ENCODE assay signal across 23 cellular contexts in the genomic region with DNA sequence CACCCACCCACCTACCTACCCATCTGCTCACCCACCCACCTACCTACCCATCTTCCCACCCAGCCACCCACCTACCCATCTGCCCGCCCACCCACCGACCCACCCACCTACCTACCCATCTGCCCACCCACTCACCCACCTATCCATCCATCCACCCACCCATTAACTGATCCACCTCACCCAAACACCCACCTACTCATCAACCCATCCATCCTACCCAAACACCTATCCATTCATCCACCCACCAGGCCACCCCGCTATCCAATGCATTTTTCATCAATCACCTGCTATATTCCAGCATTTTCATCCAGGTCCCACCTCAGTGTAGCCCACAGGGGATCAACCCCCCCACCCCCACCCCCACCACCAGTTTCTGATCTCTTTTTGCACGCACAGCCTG.
DNase-seq lines count a peak whose midpoint lies in the region; ATAC-seq and TF ChIP-seq lines count a peak whose summit lies in the region.
"Had no signal": no experiment of that assay in that cellular context is flagged by ENCODE, and none has a peak within 500 bp of the region (broad histone marks: within the 10 kb centered on the region; RNA-seq: fewer than 3 reads in every experiment).

No MANE protein-coding gene starts in this region.

- H3K4me2 ChIP-seq in mammary epithelial cell (ENCODE audit: insufficient read depth, low read depth, low read length), result no peak overlapping the region
- H3K4me2 ChIP-seq: A549 had no signal

- no peak overlapping the region for H3K27ac Mint-ChIP-seq in stimulated activated naive B cell treated with anti-CD40 and anti-IgM and Interleukin-4, amounts not matched to agents 10 μg/mL and 1 μg/mL and 100 μg/mL, for 72 hours
- H3K27ac Mint-ChIP-seq: CD4-positive, alpha-beta T cell had no signal

- ATAC-seq in RWPE2 (ENCODE audit: low read depth) (no peak), sciatic nerve (no peak), upper lobe of right lung (no peak), HG02642 (IDR thresholded peaks at IDR 0.05; ENCODE audit: poor library complexity, unreplicated experiment) (no peak), left colon (no peak)
- no peak for ATAC-seq in stimulated activated naive B cell treated with anti-CD40 and anti-IgM and Interleukin-4, amounts not matched to agents 10 μg/mL and 1 μg/mL and 100 μg/mL, for 72 hours (replicated peaks)

- DNase-seq in breast epithelium (ENCODE audit: low spot score in 2 of 2) (no peak), mammary epithelial cell (no peak), RWPE2 (ENCODE audit: low spot score) (peak; percentile 7), sciatic nerve (ENCODE audit: low spot score) (peak; percentile 22), upper lobe of right lung (peak; percentile 17), left colon (no peak)
- no peak for DNase-seq in stimulated activated naive B cell treated with anti-CD40 and anti-IgM and Interleukin-4, amounts not matched to agents 10 μg/mL and 1 μg/mL and 100 μg/mL, for 72 hours
- DNase-seq: 8988T; ACHN; AML-193; BE2C; Calu3; CD4-positive, alpha-beta T cell; COR-L47; DMS53; GF-D8; H9; HFFc6 had no signal

- no peaks in the 10 kb centered on the region for H3K9me3 ChIP-seq in breast epithelium
- H3K9me3 ChIP-seq in mammary epithelial cell (replicated peaks; ENCODE audit: insufficient read depth, low read length), result no peaks in the 10 kb centered on the region
- H3K9me3 ChIP-seq in RWPE2 (ENCODE audit: severe bottlenecking), result no peaks in the 10 kb centered on the region
- H3K9me3 ChIP-seq in upper lobe of right lung, result no peaks in the 10 kb centered on the region
- H3K9me3 ChIP-seq: A549; BE2C; BLaER1 treated with 17β-estradiol and CSF1 and Interleukin-3, amounts not matched to agents 10 nM and 100 nM had no signal

- H3K4me1 ChIP-seq in breast epithelium (no peaks in the 10 kb centered on the region), mammary epithelial cell (ENCODE audit: insufficient read depth, low read length) (no peaks in the 10 kb centered on the region), RWPE2 (ENCODE audit: insufficient read depth, poor library complexity, severe bottlenecking) (no peaks in the 10 kb centered on the region), upper lobe of right lung (no peaks in the 10 kb centered on the region)

- H3K4me3 ChIP-seq in breast epithelium (no peak overlapping the region), mammary epithelial cell (replicated peaks in 1 of 3; ENCODE audit: insufficient read depth in 1 of 3, low read depth in 2 of 3, low read length in 3 of 3) (no peak overlapping the region), RWPE2 (ENCODE audit: severe bottlenecking) (no peak overlapping the region), upper lobe of right lung (no peak overlapping the region)
- H3K4me3 ChIP-seq: A549; BLaER1 treated with 17β-estradiol and CSF1 and Interleukin-3, amounts not matched to agents 10 nM and 100 nM; GM23338 had no signal

- peak overlapping the region; percentile 68 to 82 for H3K27ac ChIP-seq in breast epithelium
- H3K27ac ChIP-seq in mammary epithelial cell (ENCODE audit: insufficient read depth, low read depth, low read length), result no peak overlapping the region
- H3K27ac ChIP-seq in RWPE2 (ENCODE audit: poor library complexity, severe bottlenecking), result no peak overlapping the region
- H3K27ac ChIP-seq in upper lobe of right lung, result no peak overlapping the region
- H3K27ac ChIP-seq: BLaER1 treated with 17β-estradiol and CSF1 and Interleukin-3, amounts not matched to agents 10 nM and 100 nM had no signal

- H3K9me3 Mint-ChIP-seq in stimulated activated naive B cell treated with anti-CD40 and anti-IgM and Interleukin-4, amounts not matched to agents 10 μg/mL and 1 μg/mL and 100 μg/mL, for 72 hours, result no peaks in the 10 kb centered on the region
- H3K9me3 Mint-ChIP-seq: CD14-positive monocyte; CD4-positive, alpha-beta T cell; GM23338; H9; HFFc6 had no signal

- no peaks in the 10 kb centered on the region for H4K20me1 ChIP-seq in mammary epithelial cell (ENCODE audit: insufficient read depth, low read length)
- H4K20me1 ChIP-seq: BLaER1 treated with 17β-estradiol and CSF1 and Interleukin-3, amounts not matched to agents 10 nM and 100 nM had no signal

- no peak for TF ChIP-seq POLR2A in breast epithelium (IDR thresholded peaks at IDR 0.05)

- 69% methylated on average over 2 of the region's 4 CpGs for WGBS in mammary epithelial cell (ENCODE audit: low coverage, missing lambda C conversion rate)

- dilution Hi-C loops in mammary epithelial cell (cut with HindIII; ENCODE audit: low sequenced_read_pairs), result no loop called here

- no peaks in the 10 kb centered on the region for H3K36me3 Mint-ChIP-seq in stimulated activated naive B cell treated with anti-CD40 and anti-IgM and Interleukin-4, amounts not matched to agents 10 μg/mL and 1 μg/mL and 100 μg/mL, for 72 hours
- H3K36me3 Mint-ChIP-seq: CD14-positive monocyte had no signal

- H2AFZ ChIP-seq in mammary epithelial cell (ENCODE audit: low read depth, low read length), result no peak overlapping the region
- H2AFZ ChIP-seq: GM23338 had no signal

- H3K27me3 ChIP-seq in breast epithelium (no peaks in the 10 kb centered on the region), mammary epithelial cell (ENCODE audit: insufficient read depth, low read length) (no peaks in the 10 kb centered on the region), RWPE2 (ENCODE audit: insufficient read depth, poor library complexity, severe bottlenecking) (no peaks in the 10 kb centered on the region), upper lobe of right lung (no peaks in the 10 kb centered on the region)
- H3K27me3 ChIP-seq: BE2C; BLaER1 treated with 17β-estradiol and CSF1 and Interleukin-3, amounts not matched to agents 10 nM and 100 nM had no signal

- H3K4me1 Mint-ChIP-seq in stimulated activated naive B cell treated with anti-CD40 and anti-IgM and Interleukin-4, amounts not matched to agents 10 μg/mL and 1 μg/mL and 100 μg/mL, for 72 hours, result no peaks in the 10 kb centered on the region
- H3K4me1 Mint-ChIP-seq: CD14-positive monocyte had no signal

- in situ Hi-C loops in mammary epithelial cell (cut with MboI; ENCODE audit: low sequenced_read_pairs in 2 of 2), result no loop called here

- H3K36me3 ChIP-seq in breast epithelium, result no peaks in the 10 kb centered on the region
- H3K36me3 ChIP-seq in mammary epithelial cell (ENCODE audit: insufficient read depth, low read length), result no peaks in the 10 kb centered on the region
- H3K36me3 ChIP-seq in RWPE2 (ENCODE audit: low read depth), result no peaks in the 10 kb centered on the region
- no peaks in the 10 kb centered on the region for H3K36me3 ChIP-seq in upper lobe of right lung
- H3K36me3 ChIP-seq: BE2C; BLaER1 treated with 17β-estradiol and CSF1 and Interleukin-3, amounts not matched to agents 10 nM and 100 nM had no signal

- CTCF ChIA-PET in mammary epithelial cell (lab: Charles Lee; ENCODE audit: low non-redundant PET), result no interaction called here

- no peak overlapping the region for H3K4me3 Mint-ChIP-seq in stimulated activated naive B cell treated with anti-CD40 and anti-IgM and Interleukin-4, amounts not matched to agents 10 μg/mL and 1 μg/mL and 100 μg/mL, for 72 hours
- H3K4me3 Mint-ChIP-seq: CD14-positive monocyte; CD4-positive, alpha-beta T cell; GM23338; H9 had no signal

- TF ChIP-seq CTCF in breast epithelium (IDR thresholded peaks at IDR 0.05) (no peak), mammary epithelial cell (conservative IDR thresholded peaks at IDR 0.05 in 1 of 2, IDR thresholded peaks at IDR 0.05 in 1 of 2; ENCODE audit: extremely low read depth in 1 of 2, insufficient read depth in 1 of 2, low read depth in 1 of 2, low read length in 2 of 2) (no peak), RWPE2 (IDR thresholded peaks at IDR 0.05; ENCODE audit: poor library complexity, severe bottlenecking) (no peak), upper lobe of right lung (IDR thresholded peaks at IDR 0.05) (no peak)

- intact Hi-C loops in breast epithelium (cut with DNase I; ENCODE audit: low total_unique reads) (no loop called here), mammary epithelial cell (cut with micrococcal nuclease) (no loop called here), sciatic nerve (cut with DNase I) (no loop called here), upper lobe of right lung (cut with DNase I) (no loop called here), left colon (cut with DNase I, micrococcal nuclease) (no loop called here)

- no peaks in the 10 kb centered on the region for H3K27me3 Mint-ChIP-seq in stimulated activated naive B cell treated with anti-CD40 and anti-IgM and Interleukin-4, amounts not matched to agents 10 μg/mL and 1 μg/mL and 100 μg/mL, for 72 hours
- H3K27me3 Mint-ChIP-seq: CD4-positive, alpha-beta T cell had no signal

- H3K9ac ChIP-seq in mammary epithelial cell (ENCODE audit: insufficient read depth, low read length), result no peak overlapping the region
- H3K9ac ChIP-seq: BLaER1 treated with 17β-estradiol and CSF1 and Interleukin-3, amounts not matched to agents 10 nM and 100 nM had no signal

- BruUV-seq in mammary epithelial cell (replicated peaks; lab: Mats Ljungman, UMichigan), result no TSS peak

- no peaks in the 10 kb centered on the region for H3K79me2 ChIP-seq in mammary epithelial cell (ENCODE audit: insufficient read depth, low read length)

Comparison
In these comparisons a context has a peak if more than half of its experiments do, and no peak if none do; other contexts are left out.
1. H3K27ac ChIP-seq: peak in breast epithelium (2 of 2); none in mammary epithelial cell (single experiment), RWPE2 (single experiment) and upper lobe of right lung (single experiment).
2. DNase-seq: peak in RWPE2 (single experiment), sciatic nerve (single experiment) and upper lobe of right lung (single experiment); none in breast epithelium (0 of 2), mammary epithelial cell (single experiment), stimulated activated naive B cell treated with anti-CD40 and anti-IgM and Interleukin-4, amounts not matched to agents 10 μg/mL and 1 μg/mL and 100 μg/mL, for 72 hours (single experiment) and left colon (0 of 2).